In the genomic region with DNA sequence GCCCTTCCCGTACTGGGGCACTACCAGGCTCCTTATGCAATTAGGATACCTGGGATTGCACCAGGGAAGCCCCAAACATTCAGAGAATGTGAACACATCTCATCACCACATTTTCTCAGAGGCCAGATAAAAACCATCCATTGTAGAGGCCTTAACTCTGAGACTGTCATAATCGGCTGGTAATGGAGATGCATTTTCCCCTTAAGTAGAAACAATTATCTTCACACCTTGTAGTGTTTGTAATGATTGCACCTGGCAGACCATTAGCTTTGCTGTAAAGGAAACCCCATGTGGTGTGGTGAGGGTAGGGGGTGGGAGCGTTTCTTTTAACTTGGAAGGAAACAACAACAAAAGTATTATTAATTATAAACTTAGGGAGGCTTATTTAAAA, we compare ENCODE assay signal across 13 cellular contexts.
DNase-seq lines count a peak whose midpoint lies in the region; TF ChIP-seq lines count a peak whose summit lies in the region.
"Had no signal": no experiment of that assay in that cellular context is flagged by ENCODE, and none has a peak within 500 bp of the region (broad histone marks: within the 10 kb centered on the region; RNA-seq: fewer than 3 reads in every experiment).

No MANE protein-coding gene starts in this region.

- intact Hi-C loops in Calu3 (cut with micrococcal nuclease; ENCODE audit: unreplicated experiment) (no loop called here), ascending aorta (cut with DNase I) (no loop called here)

- TF ChIP-seq CTCF in Calu3 (IDR thresholded peaks at IDR 0.05; ENCODE audit: unreplicated experiment) (no peak), ascending aorta (IDR thresholded peaks at IDR 0.05) (no peak)

- peak overlapping the region; percentile 75 for H3K27ac Mint-ChIP-seq in Calu3 (ENCODE audit: unreplicated experiment)
- H3K27ac Mint-ChIP-seq in T-helper 2 cell treated with Interferon-gamma antibody and Interleukin-4, amounts not matched to agents 5 μg/mL and 100 μg/mL, for 36 hours, result no peak overlapping the region
- H3K27ac Mint-ChIP-seq: stimulated activated memory B cell treated with anti-CD40 and anti-IgM and Interleukin-4, amounts not matched to agents 10 μg/mL and 1 μg/mL and 100 μg/mL, for 72 hours had no signal

- BruUV-seq in Calu3 (replicated peaks; lab: Mats Ljungman, UMichigan), result no TSS peak

- H3K4me3 ChIP-seq in ascending aorta (no peak overlapping the region), mesodermal cell (ENCODE audit: extremely low read depth, insufficient read depth, low read length, poor library complexity, severe bottlenecking) (no peak overlapping the region)
- H3K4me3 ChIP-seq: left lung, vagina had no signal

- 86 to 92% methylated on average over 1 of the region's 3 CpGs for WGBS in mesodermal cell (ENCODE audit: insufficient coverage in 2 of 2), 2 experiments

- peaks cover 35% of the 10 kb centered on the region for H3K4me1 Mint-ChIP-seq in Calu3 (ENCODE audit: low read depth, unreplicated experiment)
- H3K4me1 Mint-ChIP-seq in T-helper 2 cell treated with Interferon-gamma antibody and Interleukin-4, amounts not matched to agents 5 μg/mL and 100 μg/mL, for 36 hours (ENCODE audit: low read depth), result peaks cover 42% of the 10 kb centered on the region
- H3K4me1 Mint-ChIP-seq: stimulated activated memory B cell treated with anti-CD40 and anti-IgM and Interleukin-4, amounts not matched to agents 10 μg/mL and 1 μg/mL and 100 μg/mL, for 72 hours had no signal

- DNase-seq in Calu3, result no peak
- DNase-seq in NCI-H1417 (lab: John Stamatoyannopoulos, UW), result peak in 2 of 3 experiments; percentile 75 to 95
- no peak for DNase-seq in ascending aorta (ENCODE audit: low spot score in 2 of 2)
- DNase-seq in activated T-cell treated with anti-CD3 and anti-CD28 coated beads, Interleukin-2, amount 50 U/mL, for 1 hour, result no peak
- DNase-seq in T-helper 2 cell treated with Interferon-gamma antibody and Interleukin-4, amounts not matched to agents 5 μg/mL and 100 μg/mL, for 36 hours (ENCODE audit: low spot score), result no peak
- no peak for DNase-seq in stimulated activated CD4-positive, alpha-beta T cell treated with anti-CD3 and anti-CD28 coated beads, Interleukin-2, amount 100 ng/mL, for 24 hours
- DNase-seq: left lung; NCI-H1694; stimulated activated CD4-positive, alpha-beta T cell treated with anti-CD3 and anti-CD28 coated beads, Interleukin-4, amount 100 ng/mL, for 4 hours had no signal

- CTCF ChIA-PET in Calu3 (lab: Charles Lee), result interaction anchor here (0.7 to 1.7 kb wide), 3 partner anchors 52 to 99 kb away, joined by 3 to 5 read pairs (median 3); no protein-coding TSS in a partner anchor

- H3K36me3 Mint-ChIP-seq in Calu3 (ENCODE audit: insufficient read depth, unreplicated experiment), result peaks cover 5% of the 10 kb centered on the region
- peaks cover 8% of the 10 kb centered on the region for H3K36me3 Mint-ChIP-seq in T-helper 2 cell treated with Interferon-gamma antibody and Interleukin-4, amounts not matched to agents 5 μg/mL and 100 μg/mL, for 36 hours (ENCODE audit: low read depth)
- H3K36me3 Mint-ChIP-seq: stimulated activated memory B cell treated with anti-CD40 and anti-IgM and Interleukin-4, amounts not matched to agents 10 μg/mL and 1 μg/mL and 100 μg/mL, for 72 hours had no signal

- H3K4me1 ChIP-seq in ascending aorta, result peaks cover 0 to 6% of the 10 kb centered on the region in 2 donors
- peaks cover 49% of the 10 kb centered on the region for H3K4me1 ChIP-seq in mesodermal cell (ENCODE audit: control insufficient read depth, insufficient read depth, low read length, poor library complexity, severe bottlenecking)
- H3K4me1 ChIP-seq: left lung, vagina had no signal

- H3K27me3 Mint-ChIP-seq in Calu3 (ENCODE audit: unreplicated experiment), result no peaks in the 10 kb centered on the region
- no peaks in the 10 kb centered on the region for H3K27me3 Mint-ChIP-seq in T-helper 2 cell treated with Interferon-gamma antibody and Interleukin-4, amounts not matched to agents 5 μg/mL and 100 μg/mL, for 36 hours (ENCODE audit: low read depth)

- peak overlapping the region; percentile 19 for H3K4me3 Mint-ChIP-seq in Calu3 (ENCODE audit: low read depth, unreplicated experiment)
- no peak overlapping the region for H3K4me3 Mint-ChIP-seq in T-helper 2 cell treated with Interferon-gamma antibody and Interleukin-4, amounts not matched to agents 5 μg/mL and 100 μg/mL, for 36 hours
- H3K4me3 Mint-ChIP-seq: stimulated activated memory B cell treated with anti-CD40 and anti-IgM and Interleukin-4, amounts not matched to agents 10 μg/mL and 1 μg/mL and 100 μg/mL, for 72 hours had no signal

- H3K27me3 ChIP-seq in ascending aorta, result no peaks in the 10 kb centered on the region
- H3K27me3 ChIP-seq: left lung, vagina had no signal

- peaks cover 2% of the 10 kb centered on the region for H3K9me3 Mint-ChIP-seq in Calu3 (ENCODE audit: low read depth, unreplicated experiment)
- H3K9me3 Mint-ChIP-seq in T-helper 2 cell treated with Interferon-gamma antibody and Interleukin-4, amounts not matched to agents 5 μg/mL and 100 μg/mL, for 36 hours, result peaks cover 13% of the 10 kb centered on the region

- peak overlapping the region; percentile 2 to 60 for H3K27ac ChIP-seq in ascending aorta
- H3K27ac ChIP-seq in mesodermal cell (ENCODE audit: low read depth, low read length, severe bottlenecking), result peak overlapping the region; percentile 87
- H3K27ac ChIP-seq: left lung, vagina, VCaP had no signal

- peaks cover 0 to 11% of the 10 kb centered on the region in 2 donors for H3K9me3 ChIP-seq in ascending aorta
- no peaks in the 10 kb centered on the region for H3K9me3 ChIP-seq in mesodermal cell (ENCODE audit: control insufficient read depth, low read length)
- H3K9me3 ChIP-seq: vagina had no signal

- no peaks in the 10 kb centered on the region for H3K36me3 ChIP-seq in ascending aorta
- H3K36me3 ChIP-seq in mesodermal cell (ENCODE audit: control insufficient read depth, insufficient read depth, low read length), result no peaks in the 10 kb centered on the region
- H3K36me3 ChIP-seq: left lung, vagina had no signal

Comparison
In these comparisons a context has a peak if more than half of its experiments do, and no peak if none do; other contexts are left out.
1. DNase-seq: peak in NCI-H1417 (2 of 3); none in Calu3 (single experiment), ascending aorta (0 of 2), activated T-cell treated with anti-CD3 and anti-CD28 coated beads, Interleukin-2, amount 50 U/mL, for 1 hour (single experiment), T-helper 2 cell treated with Interferon-gamma antibody and Interleukin-4, amounts not matched to agents 5 μg/mL and 100 μg/mL, for 36 hours (single experiment) and stimulated activated CD4-positive, alpha-beta T cell treated with anti-CD3 and anti-CD28 coated beads, Interleukin-2, amount 100 ng/mL, for 24 hours (0 of 2).